Comparison of ENCODE assay signal across 8 cellular contexts in the genomic region with DNA sequence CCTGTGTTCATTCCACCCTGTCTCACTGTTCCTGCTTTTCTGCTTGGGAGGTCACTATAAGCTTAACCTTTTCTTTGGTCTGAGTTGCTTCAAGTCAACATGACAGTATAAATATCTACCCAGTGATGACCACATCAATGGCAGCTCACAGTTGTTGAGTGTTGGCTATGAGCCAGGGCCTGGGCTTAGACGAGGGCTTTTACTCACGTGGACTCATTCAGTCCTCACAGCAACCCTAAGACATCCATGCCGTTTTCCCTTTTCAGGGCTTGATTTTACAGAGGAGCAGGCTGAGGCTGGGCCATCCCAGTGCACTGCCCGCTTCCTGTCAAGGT. TPM values are rescaled to one million over a fixed set of nuclear protein-coding genes. Genes with fewer than 3 reads are reported as not detected.
DNase-seq lines count a peak whose midpoint lies in the region; ATAC-seq and TF ChIP-seq lines count a peak whose summit lies in the region.

No MANE protein-coding gene starts in this region.

- TF ChIP-seq CTCF in prostate gland (IDR thresholded peaks at IDR 0.05): no peak

- H3K4me3 ChIP-seq in esophagus (ENCODE audit: low read depth in 1 of 2, low read length in 2 of 2) (no peak overlapping the region), prostate gland (no peak overlapping the region)

- POLR2A ChIA-PET in T-cell (lab: Charles Lee): interaction anchor here in 1 of 2 donors (0.6 kb wide), 1 partner anchor 511 kb away, joined by 4 read pairs; no protein-coding TSS in a partner anchor

- H3K4me3 Mint-ChIP-seq in T-cell: peak overlapping the region in 2 of 3 donors; percentile 13 to 48

- H3K36me3 ChIP-seq in esophagus (ENCODE audit: control insufficient read depth in 2 of 2, insufficient read depth in 2 of 2, low read length in 1 of 2): peaks cover 27 to 54% of the 10 kb centered on the region in 2 donors
- peaks cover 15 to 18% of the 10 kb centered on the region in 2 donors for H3K36me3 ChIP-seq in prostate gland

- no peaks in the 10 kb centered on the region for H3K9me3 Mint-ChIP-seq in T-cell

- H3K36me3 Mint-ChIP-seq in T-cell: peaks cover 79% of the 10 kb centered on the region

- DNase-seq in GM04504 (ENCODE audit: low read depth): peak; percentile 53
- peak in 30 of 34 experiments; percentile 24 to 64 (median 53) for DNase-seq in T-cell
- no peak for DNase-seq in prostate gland (ENCODE audit: low spot score)
- no peak for DNase-seq in NCI-H446 (lab: John Stamatoyannopoulos, UW)

- no peaks in the 10 kb centered on the region for H3K27me3 ChIP-seq in esophagus (ENCODE audit: control insufficient read depth in 1 of 2, insufficient read depth in 2 of 2, low read length in 2 of 2)
- H3K27me3 ChIP-seq in prostate gland (replicated peaks; ENCODE audit: insufficient read depth): no peaks in the 10 kb centered on the region

- H3K4me1 ChIP-seq in esophagus (ENCODE audit: control insufficient read depth in 2 of 2, insufficient read depth in 2 of 2, low read length in 1 of 2): peaks cover 0 to 10% of the 10 kb centered on the region in 2 donors
- H3K4me1 ChIP-seq in prostate gland (replicated peaks): peaks cover 6% of the 10 kb centered on the region

- peak overlapping the region; percentile 96 to 99 for H3K27ac Mint-ChIP-seq in T-cell

- CTCF ChIA-PET in T-cell (lab: Charles Lee): interaction anchor here in 1 of 2 donors (2.4 kb wide), 1 partner anchor 9 kb away, joined by 9 read pairs; no protein-coding TSS in a partner anchor

- H3K9me3 ChIP-seq in esophagus (ENCODE audit: control insufficient read depth in 2 of 2, insufficient read depth in 1 of 2, low read depth in 1 of 2, low read length in 1 of 2) (no peaks in the 10 kb centered on the region), prostate gland (no peaks in the 10 kb centered on the region)

- intact Hi-C loops in prostate gland (cut with DNase I): no loop called here

- 33 to 40% methylated on average over 4 of the region's 4 CpGs for WGBS in esophagus, 2 donors
- WGBS in prostate gland: 37% methylated on average over 4 of the region's 4 CpGs

- no peak for TF ChIP-seq POLR2A in prostate gland (IDR thresholded peaks at IDR 0.05)

- peak overlapping the region; percentile 62 to 65 for H3K27ac ChIP-seq in esophagus (ENCODE audit: low read depth in 2 of 2, low read length in 1 of 2)
- peak overlapping the region; percentile 29 to 49 for H3K27ac ChIP-seq in prostate gland

- ATAC-seq in T-cell (replicated peaks in 1 of 4) (peak in 2 of 4 experiments; percentile 19 to 22), GM18502 (IDR thresholded peaks at IDR 0.05; ENCODE audit: poor library complexity, unreplicated experiment) (no peak), HG03045 (IDR thresholded peaks at IDR 0.05; ENCODE audit: unreplicated experiment) (no peak), GM18498 (IDR thresholded peaks at IDR 0.05; ENCODE audit: unreplicated experiment) (no peak)

- H3K27me3 Mint-ChIP-seq in T-cell: no peaks in the 10 kb centered on the region

- peaks cover 97 to 100% (median 98%) of the 10 kb centered on the region in 3 donors for H3K4me1 Mint-ChIP-seq in T-cell

RNA-seq across cellular contexts. Expression of a gene that starts 10.2 kb away (rescaled TPM):
- total RNA-seq in T-cell (10 to 100 TPM; 38.9 to 61.5 (median 55.1) TPM), prostate gland (10 to 100 TPM; 21.0 to 34.4 TPM)
- polyA plus RNA-seq in esophagus: 10 to 100 TPM; 12.2 to 14.0 TPM

RNA-seq across cellular contexts. Expression of a gene that starts 35.5 kb away (rescaled TPM):
- total RNA-seq in T-cell: 100 to 1,000 TPM; 275 to 350 (median 307) TPM
- polyA plus RNA-seq in esophagus: 10 to 100 TPM; 64.9 to 73.4 TPM
- total RNA-seq in prostate gland: 100 to 1,000 TPM; 133 to 183 TPM

RNA-seq across cellular contexts. Expression of a gene that starts 54.0 kb away (rescaled TPM):
- total RNA-seq in T-cell (100 to 1,000 TPM; 170 to 412 (median 206) TPM), prostate gland (10 to 100 TPM in 1 of 2 donors, 1 to 10 TPM in 1; 9.7 to 32.4 TPM)
- polyA plus RNA-seq in esophagus: 10 to 100 TPM; 16.2 to 77.1 TPM

Comparison
In these comparisons a context has a peak if more than half of its experiments do, and no peak if none do; other contexts are left out.
1. DNase-seq: peak in GM04504 (single experiment) and T-cell (30 of 34); none in prostate gland (single experiment) and NCI-H446 (0 of 2).
2. RNA of a gene that starts 54.0 kb away (total RNA-seq): 170 to 412 TPM in T-cell; 9.7 to 32.4 TPM in prostate gland; every median in the first group is over 4 times any median in the second.